In genomic region chr5:56314536-56314935, GRCh38 we compare ENCODE assay signal across 9 cellular contexts.
DNase-seq lines count a peak whose midpoint lies in the region; ATAC-seq, FAIRE-seq and TF ChIP-seq lines count a peak whose summit lies in the region.
"Had no signal": no experiment of that assay in that cellular context is flagged by ENCODE, and none has a peak within 500 bp of the region (broad histone marks: within the 10 kb centered on the region; RNA-seq: fewer than 3 reads in every experiment).

No MANE protein-coding gene starts in this region.

- H3K36me3 ChIP-seq in NT2/D1 (ENCODE audit: insufficient read depth, insufficient read length, low read length) (no peaks in the 10 kb centered on the region), small intestine (ENCODE audit: control insufficient read depth in 2 of 2, insufficient read depth in 2 of 2, low read length in 2 of 2) (no peaks in the 10 kb centered on the region)
- H3K36me3 ChIP-seq: vagina had no signal

- TF ChIP-seq CTCF in GM12874 (IDR thresholded peaks at IDR 0.05; ENCODE audit: insufficient read depth, low read depth, low read length) (peak; percentile 81), fibroblast of villous mesenchyme (IDR thresholded peaks at IDR 0.05; ENCODE audit: insufficient read depth, low read depth, low read length) (peak; percentile 82), RWPE1 (conservative IDR thresholded peaks at IDR 0.05; ENCODE audit: low read depth) (no peak; the same call in 1 of the 2 replicates)

- H3K27me3 ChIP-seq in NT2/D1 (ENCODE audit: insufficient read depth, insufficient read length) (no peaks in the 10 kb centered on the region), small intestine (ENCODE audit: control insufficient read depth in 2 of 2, insufficient read depth in 2 of 2, low read length in 2 of 2) (no peaks in the 10 kb centered on the region)
- H3K27me3 ChIP-seq: vagina had no signal

- H3K9me3 ChIP-seq in NT2/D1 (ENCODE audit: insufficient read depth, low read length): no peaks in the 10 kb centered on the region
- H3K9me3 ChIP-seq in small intestine (ENCODE audit: control insufficient read depth, low read depth): no peaks in the 10 kb centered on the region
- H3K9me3 ChIP-seq: vagina had no signal

- H3K4me3 ChIP-seq in NT2/D1 (ENCODE audit: insufficient read length, low read depth) (no peak overlapping the region), fibroblast of villous mesenchyme (ENCODE audit: low read depth, low read length) (no peak overlapping the region), small intestine (ENCODE audit: low read depth in 1 of 2, low read length in 2 of 2) (no peak overlapping the region)
- H3K4me3 ChIP-seq: vagina had no signal

- no peak overlapping the region for H3K9ac ChIP-seq in NT2/D1 (ENCODE audit: insufficient read length, low read depth)

- FAIRE-seq in small intestine (lab: Jason Lieb, UNC): no peak

- peak; percentile 15 for DNase-seq in AG08395 (ENCODE audit: low spot score)
- DNase-seq in NT2/D1 (ENCODE audit: low read depth, low spot score): peak; percentile 23
- peak; percentile 85 for DNase-seq in fibroblast of villous mesenchyme (ENCODE audit: low read depth)
- no peak for DNase-seq in small intestine
- DNase-seq in COR-L47 (lab: John Stamatoyannopoulos, UW): no peak
- no peak for DNase-seq in RWPE1 (ENCODE audit: low spot score)

- CTCF ChIA-PET in RWPE1 (lab: Yijun Ruan, JAX): interaction anchor here (0.6 kb wide), 2 partner anchors 22 to 122 kb away, joined by 3 to 5 read pairs; no protein-coding TSS in a partner anchor

- H3K4me1 ChIP-seq in NT2/D1 (ENCODE audit: insufficient read depth, insufficient read length) (no peaks in the 10 kb centered on the region), small intestine (ENCODE audit: control insufficient read depth in 2 of 2, insufficient read depth in 1 of 2, low read depth in 1 of 2, low read length in 1 of 2) (peaks cover 0 to 8% of the 10 kb centered on the region in 2 donors)

- H3K27ac ChIP-seq in small intestine (ENCODE audit: low read depth in 1 of 2, low read length in 1 of 2): no peak overlapping the region
- no peak overlapping the region for H3K27ac ChIP-seq in RWPE1
- H3K27ac ChIP-seq: vagina had no signal

- POLR2A ChIA-PET in RWPE1 (lab: Yijun Ruan, JAX; ENCODE audit: low non-redundant PET): no interaction called here

- no peak for ATAC-seq in GM21423 (IDR thresholded peaks at IDR 0.05; ENCODE audit: unreplicated experiment)

- WGBS in small intestine, 3 donors: 52 to 69% (median 63%) methylated on average over 6 of the region's 6 CpGs

Comparison
In these comparisons a context has a peak if more than half of its experiments do, and no peak if none do; other contexts are left out.
1. DNase-seq: peak in AG08395 (single experiment), NT2/D1 (single experiment) and fibroblast of villous mesenchyme (single experiment); none in small intestine (single experiment), COR-L47 (single experiment) and RWPE1 (single experiment).